35 cellular contexts compared by ENCODE assay signal in the genomic region with DNA sequence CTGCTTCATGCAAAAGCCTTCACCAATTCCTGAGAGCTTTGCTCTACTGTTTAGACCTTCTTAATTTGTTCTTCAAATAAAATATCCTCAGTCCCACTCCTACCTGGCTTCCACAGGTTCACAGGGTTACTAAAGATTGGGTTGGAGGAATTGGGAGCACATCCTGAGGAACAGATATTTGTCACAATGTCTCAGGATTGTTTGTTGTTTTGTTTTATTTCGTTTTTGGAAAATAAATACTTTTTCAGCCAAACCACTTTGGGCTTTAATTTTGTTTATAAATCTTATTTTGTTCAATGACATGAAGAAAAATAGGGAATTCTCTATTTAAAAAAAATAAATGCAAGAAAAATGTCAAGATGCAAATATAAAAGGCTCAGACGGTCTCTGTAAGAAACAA.
"Had no signal": no experiment of that assay in that cellular context is flagged by ENCODE, and none has a peak within 500 bp of the region (broad histone marks: within the 10 kb centered on the region; RNA-seq: fewer than 3 reads in every experiment).

No MANE protein-coding gene starts in this region.

- DNase-seq: Karpas-422, Kasumi-1, MG63, MM.1S, MV-4-11, NCI-H1048, NCI-H1092, NCI-H1092 treated with DMSO at 0.1 percent for 48 hours, NCI-H1105, NCI-H1105 treated with DMSO at 0.1 percent for 48 hours, NCI-H1417, NCI-H1417 treated with DMSO at 0.1 percent for 48 hours, NCI-H1436, NCI-H1436 treated with DMSO at 0.1 percent for 48 hours, NCI-H146, NCI-H1694, NCI-H1694 treated with DMSO at 0.1 percent for 48 hours, NCI-H187, NCI-H187 treated with DMSO at 0.1 percent for 48 hours, NCI-H1930, NCI-H2029, NCI-H2029 treated with DMSO at 0.1 percent for 48 hours, NCI-H2081, NCI-H2081 treated with DMSO at 0.1 percent for 48 hours, NCI-H2107, NCI-H2171, NCI-H2171 treated with DMSO at 0.1 percent for 48 hours, NCI-H2227 treated with DMSO at 0.1 percent for 48 hours, NCI-H226, NCI-H345, NCI-H446, NCI-H446 treated with DMSO at 0.1 percent for 48 hours, NCI-H510A, NCI-H510A treated with DMSO at 0.1 percent for 48 hours, NCI-H524 had no signal

- H3K36me3 ChIP-seq: MG63 had no signal

- H3K9me3 ChIP-seq: MG63 had no signal

- H3K4me3 ChIP-seq: MG63 had no signal
